8 cellular contexts compared by ENCODE assay signal in the genomic region with DNA sequence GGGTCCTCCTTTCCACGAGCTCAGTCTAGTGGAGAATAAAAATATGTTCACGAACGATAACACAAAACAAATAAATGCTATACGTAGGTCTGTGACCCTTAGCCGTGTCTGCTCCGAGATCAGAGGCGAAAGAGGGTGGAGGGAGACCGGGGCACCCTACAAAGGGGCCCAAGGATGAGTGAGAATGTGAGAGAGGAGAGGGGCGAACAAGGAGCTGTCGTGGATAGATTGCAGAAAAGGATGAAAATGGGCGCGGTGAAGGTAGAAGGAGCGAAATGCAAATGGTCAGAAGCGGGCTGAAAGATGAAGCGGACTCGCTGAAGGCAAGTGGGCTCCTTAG. TPM values are rescaled to one million over a fixed set of nuclear protein-coding genes. Genes with fewer than 3 reads are reported as not detected.
DNase-seq lines count a peak whose midpoint lies in the region; ATAC-seq and TF ChIP-seq lines count a peak whose summit lies in the region.

No MANE protein-coding gene starts in this region.

- peaks cover 10% of the 10 kb centered on the region for H3K36me3 Mint-ChIP-seq in dendritic cell treated with granulocyte-macrophage colony-stimulating factor and Interleukin-4, amounts not matched to agents 40 ng/mL and 50 ng/mL, for 4 days (ENCODE audit: low read depth)
- no peaks in the 10 kb centered on the region for H3K36me3 Mint-ChIP-seq in natural killer cell

- no peaks in the 10 kb centered on the region for H3K27me3 Mint-ChIP-seq in dendritic cell treated with granulocyte-macrophage colony-stimulating factor and Interleukin-4, amounts not matched to agents 40 ng/mL and 50 ng/mL, for 4 days
- H3K27me3 Mint-ChIP-seq in natural killer cell (ENCODE audit: low read depth in 2 of 2), result peaks cover 0 to 22% of the 10 kb centered on the region in 2 donors

- DNase-seq in natural killer cell (no peak), NCI-H2029 treated with DMSO at 0.1 percent for 48 hours (lab: John Stamatoyannopoulos, UW) (no peak), DMS153 (lab: John Stamatoyannopoulos, UW) (no peak), NCI-H1436 (lab: John Stamatoyannopoulos, UW) (no peak)

- H3K27ac Mint-ChIP-seq in dendritic cell treated with granulocyte-macrophage colony-stimulating factor and Interleukin-4, amounts not matched to agents 40 ng/mL and 50 ng/mL, for 4 days, result peak overlapping the region; percentile 86
- H3K27ac Mint-ChIP-seq in natural killer cell, result peak overlapping the region; percentile 82 to 92

- intact Hi-C loops in dendritic cell treated with granulocyte-macrophage colony-stimulating factor and Interleukin-4, amounts not matched to agents 40 ng/mL and 50 ng/mL, for 4 days (cut with micrococcal nuclease), result no loop called here
- intact Hi-C loops in natural killer cell (cut with micrococcal nuclease), result loop anchor here (10.0 kb wide), 1 partner anchor 210 kb away; no protein-coding TSS in a partner anchor

- H3K9me3 Mint-ChIP-seq in dendritic cell treated with granulocyte-macrophage colony-stimulating factor and Interleukin-4, amounts not matched to agents 40 ng/mL and 50 ng/mL, for 4 days, result no peaks in the 10 kb centered on the region
- no peaks in the 10 kb centered on the region for H3K9me3 Mint-ChIP-seq in natural killer cell

- H3K27me3 ChIP-seq in HUES48 (ENCODE audit: control insufficient read depth, insufficient read depth, low read length), result peaks cover 25% of the 10 kb centered on the region

- H3K4me3 Mint-ChIP-seq in dendritic cell treated with granulocyte-macrophage colony-stimulating factor and Interleukin-4, amounts not matched to agents 40 ng/mL and 50 ng/mL, for 4 days, result peak overlapping the region; percentile 90
- H3K4me3 Mint-ChIP-seq in natural killer cell, result peak overlapping the region; percentile 96

- ATAC-seq in GM19043 (IDR thresholded peaks at IDR 0.05; ENCODE audit: low read depth, unreplicated experiment) (peak; percentile 5), natural killer cell (peak in 1 of 3 donors; percentile 25), HG03460 (IDR thresholded peaks at IDR 0.05; ENCODE audit: unreplicated experiment) (no peak)

- no peaks in the 10 kb centered on the region for H3K36me3 ChIP-seq in HUES48 (ENCODE audit: control insufficient read depth, insufficient read depth, low read length)

- H3K4me1 Mint-ChIP-seq in dendritic cell treated with granulocyte-macrophage colony-stimulating factor and Interleukin-4, amounts not matched to agents 40 ng/mL and 50 ng/mL, for 4 days (ENCODE audit: low read depth), result peaks cover 10% of the 10 kb centered on the region
- peaks cover 9 to 22% of the 10 kb centered on the region in 2 donors for H3K4me1 Mint-ChIP-seq in natural killer cell

- TF ChIP-seq CTCF in natural killer cell (IDR thresholded peaks at IDR 0.05), result no peak

- peak overlapping the region; percentile 86 for H3K27ac ChIP-seq in HUES48 (ENCODE audit: low read depth, low read length)

- no peaks in the 10 kb centered on the region for H3K9me3 ChIP-seq in HUES48 (ENCODE audit: control insufficient read depth, insufficient read depth, low read length)

- H3K4me3 ChIP-seq in HUES48 (ENCODE audit: low read depth, low read length), result peak overlapping the region; percentile 79

- H3K4me1 ChIP-seq in HUES48 (ENCODE audit: control insufficient read depth, insufficient read depth, low read length), result peaks cover 8% of the 10 kb centered on the region; the same call in 1 of the 2 replicates

- H3K9ac ChIP-seq in HUES48 (ENCODE audit: low read depth, low read length), result peak overlapping the region; percentile 68

RNA-seq across cellular contexts. Expression of gene ZBTB33, which starts 6.2 kb away (rescaled TPM):
- total RNA-seq in natural killer cell, result 10 to 100 TPM; 28.6 to 33.3 (median 29.2) TPM
